In the genomic region with DNA sequence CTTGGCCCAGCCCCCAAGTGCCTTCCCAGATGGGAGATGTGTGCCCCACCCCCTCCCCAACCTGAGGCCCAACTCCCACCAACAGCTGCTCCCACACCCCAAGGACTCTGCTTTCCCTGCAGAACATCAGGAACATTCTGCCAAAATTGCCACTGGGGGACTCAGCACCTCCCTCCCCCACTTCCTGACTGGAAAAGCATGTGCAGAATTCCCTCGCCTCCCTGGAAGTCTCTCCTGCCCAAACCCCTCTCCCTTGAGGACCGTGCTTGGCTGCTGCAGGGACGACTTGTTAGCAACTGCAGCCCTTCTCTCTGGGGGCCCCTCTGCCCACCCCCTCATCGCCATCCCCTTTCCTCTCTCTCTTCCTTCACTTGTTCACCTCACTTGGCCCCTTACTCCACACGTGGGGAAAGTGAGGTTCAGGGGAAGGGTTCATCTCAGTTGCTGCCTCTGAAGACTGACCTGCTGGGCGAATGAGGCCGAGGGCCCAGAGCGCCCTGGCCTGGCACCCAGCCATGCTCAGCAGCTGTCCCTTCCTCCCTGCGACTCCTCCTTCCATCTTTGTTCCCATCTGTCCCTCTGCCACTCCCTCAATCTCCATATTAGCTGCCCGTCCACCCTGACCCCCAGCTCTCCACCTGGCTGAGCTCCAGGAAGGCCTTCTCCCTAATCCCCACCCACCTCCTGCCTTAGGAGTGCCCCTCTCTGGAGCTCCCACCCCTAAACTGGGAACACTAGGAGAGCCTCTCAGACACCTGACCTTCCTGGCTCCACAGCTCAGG, we compare ENCODE assay signal across 15 cellular contexts.
A peak's percentile ranks its signal among the peaks of the same experiment; 100 is the strongest.
DNase-seq lines count a peak whose midpoint lies in the region; ATAC-seq lines count a peak whose summit lies in the region.
"Had no signal": no experiment of that assay in that cellular context is flagged by ENCODE, and none has a peak within 500 bp of the region (broad histone marks: within the 10 kb centered on the region; RNA-seq: fewer than 3 reads in every experiment).

No MANE protein-coding gene starts in this region.

- peak; percentile 13 for DNase-seq in COLO668 (lab: John Stamatoyannopoulos, UW; ENCODE audit: unreplicated experiment)
- DNase-seq in NCI-H1105 (lab: John Stamatoyannopoulos, UW) = peak; percentile 42
- peak; percentile 91 for DNase-seq in NCI-H82 (lab: John Stamatoyannopoulos, UW)
- peak; percentile 10 for DNase-seq in left kidney (ENCODE audit: low read depth, low spot score)
- no peak for DNase-seq in stimulated activated CD4-positive, alpha-beta T cell treated with anti-CD3 and anti-CD28 coated beads, Interleukin-12 subunit alpha, Interleukin-12 subunit beta, amount 100 ng/mL, for 4 hours
- no peak for DNase-seq in hepatic stellate cell (ENCODE audit: low spot score)
- DNase-seq: activated CD4-positive, CD25-positive, alpha-beta regulatory T cell; activated naive CD4-positive, alpha-beta T cell treated with anti-CD3 and anti-CD28 coated beads, Interleukin-2, amount 10 ng/mL, durations not matched to agents 7 days and 5 days; body of pancreas; mesenchymal stem cell; NCI-H1436 treated with DMSO at 0.1 percent for 48 hours; occipital lobe had no signal

- no peak for ATAC-seq in HG02852 (IDR thresholded peaks at IDR 0.05; ENCODE audit: unreplicated experiment)
- ATAC-seq in HG02588 (IDR thresholded peaks at IDR 0.05; ENCODE audit: unreplicated experiment) = no peak
- ATAC-seq: body of pancreas, K562 had no signal

Comparison
In these comparisons a context has a peak if more than half of its experiments do, and no peak if none do; other contexts are left out.
1. DNase-seq: peak in COLO668 (single experiment), NCI-H1105 (single experiment), NCI-H82 (single experiment) and left kidney (single experiment); none in stimulated activated CD4-positive, alpha-beta T cell treated with anti-CD3 and anti-CD28 coated beads, Interleukin-12 subunit alpha, Interleukin-12 subunit beta, amount 100 ng/mL, for 4 hours (single experiment) and hepatic stellate cell (single experiment).